Comparison of ENCODE assay signal across 2 cellular contexts in genomic region chr2:43324589-43325447, GRCh38.
TF ChIP-seq lines count a peak whose summit lies in the region.

No MANE protein-coding gene starts in this region.

TF ChIP-seq in IMR-90, 13 proteins besides CTCF, POLR2A, EP300 and RAD21:
- TF ChIP-seq MAZ (IDR thresholded peaks at IDR 0.05; ENCODE audit: borderline replicate concordance, low read depth, low read length) (no peak), BHLHE40 (IDR thresholded peaks at IDR 0.05; ENCODE audit: low read depth, low read length) (no peak), ELK1 (IDR thresholded peaks at IDR 0.05; ENCODE audit: borderline replicate concordance, low read depth, low read length) (no peak), NFE2L2 (IDR thresholded peaks at IDR 0.05; ENCODE audit: low read depth, low read length) (no peak), RFX5 (IDR thresholded peaks at IDR 0.05; ENCODE audit: low read depth, low read length) (no peak), MXI1 (IDR thresholded peaks at IDR 0.05; ENCODE audit: borderline replicate concordance, low read depth, low read length) (no peak), CHD1 (IDR thresholded peaks at IDR 0.05; ENCODE audit: low read depth, low read length) (no peak)

TF ChIP-seq in endothelial cell of umbilical vein, 7 proteins besides CTCF, POLR2A, EP300 and RAD21:
- TF ChIP-seq POLR2AphosphoS5 (IDR thresholded peaks at IDR 0.05; ENCODE audit: insufficient read depth, low read depth, low read length) (no peak), GATA2 (IDR thresholded peaks at IDR 0.05; ENCODE audit: insufficient read depth, insufficient read length, low read depth, low read length) (peak; percentile 29), MYC (IDR thresholded peaks at IDR 0.05; ENCODE audit: low read depth, low read length) (no peak), MAX (IDR thresholded peaks at IDR 0.05; ENCODE audit: insufficient read depth, insufficient read length) (no peak), EZH2 (IDR thresholded peaks at IDR 0.05; ENCODE audit: borderline replicate concordance, low read depth, low read length, severe bottlenecking) (no peak), FOS (IDR thresholded peaks at IDR 0.05; ENCODE audit: borderline replicate concordance, insufficient read depth, low read length) (peak; percentile 73), JUN (IDR thresholded peaks at IDR 0.05; ENCODE audit: borderline replicate concordance, insufficient read depth, insufficient read length, low read depth) (no peak)
